ENCODE assay signal across 8 cellular contexts in genomic region chr3:42012378-42012934, GRCh38. TPM values are rescaled to one million over a fixed set of nuclear protein-coding genes. Genes with fewer than 3 reads are reported as not detected.
A peak's percentile ranks its signal among the peaks of the same experiment; 100 is the strongest.
DNase-seq lines count a peak whose midpoint lies in the region; ATAC-seq, FAIRE-seq and TF ChIP-seq lines count a peak whose summit lies in the region.

No MANE protein-coding gene starts in this region.

- no peaks in the 10 kb centered on the region for H3K9me3 ChIP-seq in pancreas

- TF ChIP-seq CTCF in HL-60 (IDR thresholded peaks at IDR 0.05; ENCODE audit: insufficient read depth, low read length) (no peak), pancreas (IDR thresholded peaks at IDR 0.05) (no peak)

- ATAC-seq in GM21390 (IDR thresholded peaks at IDR 0.05; ENCODE audit: unreplicated experiment) (peak; percentile 26), pancreas (no peak)

- H3K36me3 ChIP-seq in pancreas = no peaks in the 10 kb centered on the region

- H3K27ac ChIP-seq in HL-60 (replicated peaks) (peak overlapping the region; percentile 97), pancreas (peak overlapping the region; percentile 50 to 89 (median 80))

- intact Hi-C loops in pancreas (cut with DNase I) = no loop called here

- WGBS in pancreas, 2 donors = 54% methylated on average over 2 of the region's 2 CpGs

- H3K27me3 ChIP-seq in HL-60 (ENCODE audit: insufficient read depth, poor library complexity, severe bottlenecking) (no peaks in the 10 kb centered on the region), pancreas (no peaks in the 10 kb centered on the region)

- no peak for DNase-seq in HL-60 (ENCODE audit: low read depth in 1 of 2, low spot score in 1 of 2)
- DNase-seq in central memory CD4-positive, alpha-beta T cell = peak; percentile 53
- DNase-seq in pancreas = no peak
- no peak for DNase-seq in NCI-H2029 treated with DMSO at 0.1 percent for 48 hours (lab: John Stamatoyannopoulos, UW)
- DNase-seq in middle frontal gyrus (ENCODE audit: extremely low spot score, low spot score) = no peak
- no peak for DNase-seq in COLO668 (lab: John Stamatoyannopoulos, UW; ENCODE audit: unreplicated experiment)

- H3K4me1 ChIP-seq in pancreas = no peaks in the 10 kb centered on the region

- FAIRE-seq in pancreas (lab: Jason Lieb, UNC) = no peak

- H3K4me3 ChIP-seq in GM08714 (ENCODE audit: low read length) (peak overlapping the region; percentile 68; the same call in 1 of the 2 replicates), HL-60 (replicated peaks; ENCODE audit: insufficient read depth, low read length) (no peak overlapping the region), pancreas (peak overlapping the region in 3 of 4 donors; percentile 36 to 95 (median 84))

RNA-seq across cellular contexts. Expression of gene ULK4, which starts 50.6 kb away (rescaled TPM):
- total RNA-seq in pancreas = 1 to 10 TPM; 3.1 to 8.6 (median 5.3) TPM
- 1 to 10 TPM; 2.3 to 2.9 TPM for polyA plus RNA-seq in pancreas
